ENCODE assay signal across 15 cellular contexts in genomic region chr15:25883860-25884259, GRCh38. TPM values are rescaled to one million over a fixed set of nuclear protein-coding genes. Genes with fewer than 3 reads are reported as not detected.
DNase-seq lines count a peak whose midpoint lies in the region; ATAC-seq and TF ChIP-seq lines count a peak whose summit lies in the region.
"Had no signal": no experiment of that assay in that cellular context is flagged by ENCODE, and none has a peak within 500 bp of the region (broad histone marks: within the 10 kb centered on the region; RNA-seq: fewer than 3 reads in every experiment).

No MANE protein-coding gene starts in this region.

- H3K4me3 ChIP-seq in AG10803 (ENCODE audit: low read length): no peak overlapping the region
- no peak overlapping the region for H3K4me3 ChIP-seq in Panc1 (ENCODE audit: low read depth in 2 of 2, low read length in 2 of 2)
- peak overlapping the region; percentile 9 for H3K4me3 ChIP-seq in osteoblast (ENCODE audit: insufficient read depth, low read length)
- no peak overlapping the region for H3K4me3 ChIP-seq in MM.1S (ENCODE audit: low read length)
- H3K4me3 ChIP-seq: SK-N-MC had no signal

- no peaks in the 10 kb centered on the region for H3F3A ChIP-seq in MM.1S (ENCODE audit: insufficient read depth, low read length)

- BruUV-seq in Panc1 (replicated peaks; lab: Mats Ljungman, UMichigan): no TSS peak

- no peaks in the 10 kb centered on the region for H3K36me3 ChIP-seq in Panc1 (ENCODE audit: control insufficient read depth, insufficient read depth, low read length)
- no peaks in the 10 kb centered on the region for H3K36me3 ChIP-seq in osteoblast (ENCODE audit: insufficient read depth, low read length)
- H3K36me3 ChIP-seq in MM.1S (replicated peaks; ENCODE audit: insufficient read depth, low read length): no peaks in the 10 kb centered on the region

- H2AFZ ChIP-seq in osteoblast (ENCODE audit: low read length) (no peak overlapping the region), MM.1S (ENCODE audit: low read length) (no peak overlapping the region)

- H3K4me2 ChIP-seq in osteoblast (ENCODE audit: insufficient read depth, low read length) (peak overlapping the region; percentile 60), MM.1S (ENCODE audit: low read depth, low read length) (no peak overlapping the region)

- H3K4me1 ChIP-seq in Panc1 (ENCODE audit: control insufficient read depth, insufficient read depth, low read length) (no peaks in the 10 kb centered on the region), osteoblast (ENCODE audit: insufficient read depth, low read length) (peaks cover 34% of the 10 kb centered on the region), MM.1S (ENCODE audit: low read length) (no peaks in the 10 kb centered on the region)

- no peak for TF ChIP-seq CTCF in AG10803 (conservative IDR thresholded peaks at IDR 0.05; ENCODE audit: low read length)
- TF ChIP-seq CTCF in Panc1 (IDR thresholded peaks at IDR 0.05): no peak
- TF ChIP-seq CTCF in osteoblast (IDR thresholded peaks at IDR 0.05; ENCODE audit: extremely low read depth, low read depth, low read length): no peak
- no peak for TF ChIP-seq CTCF in GM20000 (IDR thresholded peaks at IDR 0.05; ENCODE audit: extremely low read depth, missing control alignments)
- no peak for TF ChIP-seq CTCF in MM.1S (IDR thresholded peaks at IDR 0.05; ENCODE audit: low read length)

- no peaks in the 10 kb centered on the region for H3K9me3 ChIP-seq in Panc1 (ENCODE audit: control insufficient read depth, insufficient read depth, low read depth, low read length)
- no peaks in the 10 kb centered on the region for H3K9me3 ChIP-seq in osteoblast (ENCODE audit: low read depth, low read length)
- H3K9me3 ChIP-seq in MM.1S (replicated peaks; ENCODE audit: insufficient read depth, low read length): no peaks in the 10 kb centered on the region

- in situ Hi-C loops in Panc1 (cut with HindIII; ENCODE audit: low pct_unique_long_range_greater_than_20kb, low sequenced_read_pairs): no loop called here

- no peaks in the 10 kb centered on the region for H4K20me1 ChIP-seq in osteoblast (ENCODE audit: insufficient read depth, low read length)
- no peaks in the 10 kb centered on the region for H4K20me1 ChIP-seq in MM.1S (ENCODE audit: insufficient read depth, low read length)

- no peaks in the 10 kb centered on the region for H3K9me2 ChIP-seq in MM.1S (replicated peaks; ENCODE audit: insufficient read depth, low read length)

- POLR2A ChIA-PET in Panc1 (lab: Charles Lee): no interaction called here

- H3K79me2 ChIP-seq in osteoblast (ENCODE audit: insufficient read depth, low read length) (no peaks in the 10 kb centered on the region), MM.1S (ENCODE audit: low read length) (no peaks in the 10 kb centered on the region)

- CTCF ChIA-PET in Panc1 (lab: Charles Lee): no interaction called here

- intact Hi-C loops in Panc1 (cut with micrococcal nuclease; ENCODE audit: unreplicated experiment): no loop called here

- no peak overlapping the region for H3K9ac ChIP-seq in MM.1S (ENCODE audit: low read length)

- peak; percentile 97 for DNase-seq in AG10803 (ENCODE audit: low read depth)
- peak; percentile 73 for DNase-seq in Panc1 (ENCODE audit: low read depth, low spot score)
- peak; percentile 84 for DNase-seq in fibroblast of gingiva (ENCODE audit: low read depth)
- DNase-seq in osteoblast (ENCODE audit: insufficient read length, low spot score, missing footprints): no peak
- no peak for DNase-seq in GM20000 (ENCODE audit: low spot score)
- no peak for DNase-seq in MM.1S
- DNase-seq in NCI-H1930 (lab: John Stamatoyannopoulos, UW): no peak
- DNase-seq: activated CD8-positive, alpha-beta memory T cell treated with anti-CD3 and anti-CD28 coated beads for 24 hours; activated naive CD4-positive, alpha-beta T cell treated with anti-CD3 and anti-CD28 coated beads, Interleukin-2, amount 10 ng/mL, durations not matched to agents 7 days and 5 days; CD4-positive, CD25-positive, alpha-beta regulatory T cell; cerebellar nuclear complex; NCI-H187 treated with DMSO at 0.1 percent for 48 hours; stimulated activated naive CD4-positive, alpha-beta T cell had no signal

- H3K27ac ChIP-seq in Panc1 (ENCODE audit: low read length): no peak overlapping the region
- H3K27ac ChIP-seq in osteoblast (ENCODE audit: low read depth, low read length): peak overlapping the region; percentile 95
- H3K27ac ChIP-seq in MM.1S (ENCODE audit: low read length): no peak overlapping the region
- H3K27ac ChIP-seq: SK-N-MC had no signal

- ATAC-seq in Panc1: peak; percentile 63
- ATAC-seq in GM21717 (IDR thresholded peaks at IDR 0.05; ENCODE audit: unreplicated experiment): no peak

- H3K27me3 ChIP-seq in Panc1 (ENCODE audit: control insufficient read depth, insufficient read depth, low read length) (no peaks in the 10 kb centered on the region), osteoblast (ENCODE audit: insufficient read depth, low read length) (no peaks in the 10 kb centered on the region), MM.1S (replicated peaks; ENCODE audit: insufficient read depth, low read length) (no peaks in the 10 kb centered on the region)

RNA-seq across cellular contexts. Expression of gene ATP10A, which starts 20.7 kb away (rescaled TPM):
- total RNA-seq in Panc1 (2021; ENCODE audit: unreplicated experiment) (0.31 TPM), osteoblast (26.5 and 32.9 TPM in 2 replicates)
- polyA plus RNA-seq in Panc1 (2012; ENCODE audit: insufficient read length): 0.44 TPM

Comparison
In these comparisons a context has a peak if more than half of its experiments do, and no peak if none do; other contexts are left out.
1. DNase-seq: peak in AG10803 (single experiment), Panc1 (single experiment) and fibroblast of gingiva (single experiment); none in osteoblast (single experiment), GM20000 (single experiment), MM.1S (single experiment) and NCI-H1930 (0 of 2).
2. RNA of gene ATP10A, which starts 20.7 kb away (total RNA-seq): 26.5 to 32.9 TPM in osteoblast; 0.31 TPM in Panc1 (single experiment); every median in the first group is over 10 times any median in the second.